Comparison of ENCODE assay signal across 22 cellular contexts in genomic region chr15:90637693-90638092, GRCh38.
DNase-seq lines count a peak whose midpoint lies in the region; ATAC-seq and TF ChIP-seq lines count a peak whose summit lies in the region.
"Had no signal": no experiment of that assay in that cellular context is flagged by ENCODE, and none has a peak within 500 bp of the region (broad histone marks: within the 10 kb centered on the region; RNA-seq: fewer than 3 reads in every experiment).

No MANE protein-coding gene starts in this region.

- H2AFZ ChIP-seq in neural progenitor cell (replicated peaks), result no peak overlapping the region

- H3K27ac Mint-ChIP-seq in activated CD4-positive, alpha-beta T cell treated with anti-CD3 and anti-CD28 coated beads, Interleukin-2, amount 10 ng/mL, durations not matched to agents 24 days and 14 days, result peak overlapping the region; percentile 17
- H3K27ac Mint-ChIP-seq in neural progenitor cell, result no peak overlapping the region
- H3K27ac Mint-ChIP-seq: activated CD4-positive, alpha-beta T cell treated with anti-CD3 and anti-CD28 coated beads for 36 hours; CD8-positive, alpha-beta T cell had no signal

- ATAC-seq in GM21723 (IDR thresholded peaks at IDR 0.05; ENCODE audit: unreplicated experiment), result no peak
- ATAC-seq: A549; activated CD4-positive, alpha-beta T cell treated with anti-CD3 and anti-CD28 coated beads for 36 hours; body of pancreas; CD8-positive, alpha-beta T cell; gastroesophageal sphincter; left colon; mucosa of descending colon; sciatic nerve had no signal

- DNase-seq in activated CD4-positive, alpha-beta T cell treated with anti-CD3 and anti-CD28 coated beads, Interleukin-2, amount 10 ng/mL, durations not matched to agents 24 days and 14 days, result no peak
- DNase-seq in activated CD4-positive, alpha-beta T cell treated with anti-CD3 and anti-CD28 coated beads, Interleukin-2, amount 50 U/mL, for 48 hours, result no peak
- peak; percentile 10 for DNase-seq in NCI-H446 treated with DMSO at 0.1 percent for 48 hours (lab: John Stamatoyannopoulos, UW)
- peak; percentile 88 for DNase-seq in cerebellum (ENCODE audit: low spot score)
- peak; percentile 37 for DNase-seq in neural progenitor cell (ENCODE audit: low spot score)
- DNase-seq in NCI-H187 (lab: John Stamatoyannopoulos, UW), result no peak
- DNase-seq in AML-193 (lab: John Stamatoyannopoulos, UW), result no peak
- DNase-seq: activated CD4-positive, alpha-beta T cell treated with anti-CD3 and anti-CD28 coated beads for 36 hours; activated naive CD4-positive, alpha-beta T cell treated with Interleukin-2 at 50 U/mL for 16 hours; body of pancreas; CD8-positive, alpha-beta T cell; H9; left colon; mucosa of descending colon; stimulated activated naive CD4-positive, alpha-beta T cell had no signal

- no peaks in the 10 kb centered on the region for H3K36me3 ChIP-seq in neural progenitor cell

- no peaks in the 10 kb centered on the region for H3K27me3 ChIP-seq in neural progenitor cell
- H3K27me3 ChIP-seq: body of pancreas, gastroesophageal sphincter, tibial nerve had no signal

- no peaks in the 10 kb centered on the region for H3K79me2 ChIP-seq in neural progenitor cell (ENCODE audit: low read depth)

- peaks cover 4% of the 10 kb centered on the region for H3K9me3 Mint-ChIP-seq in activated CD4-positive, alpha-beta T cell treated with anti-CD3 and anti-CD28 coated beads, Interleukin-2, amount 10 ng/mL, durations not matched to agents 24 days and 14 days
- H3K9me3 Mint-ChIP-seq in neural progenitor cell, result peaks cover 2% of the 10 kb centered on the region
- H3K9me3 Mint-ChIP-seq: CD8-positive, alpha-beta T cell; dendritic cell treated with granulocyte-macrophage colony-stimulating factor and Interleukin-4, amounts not matched to agents 40 ng/mL and 50 ng/mL, for 4 days had no signal

- no peak overlapping the region for H3K9ac ChIP-seq in neural progenitor cell

- H3K4me1 Mint-ChIP-seq in activated CD4-positive, alpha-beta T cell treated with anti-CD3 and anti-CD28 coated beads, Interleukin-2, amount 10 ng/mL, durations not matched to agents 24 days and 14 days, result no peaks in the 10 kb centered on the region
- H3K4me1 Mint-ChIP-seq in neural progenitor cell, result peaks cover 3% of the 10 kb centered on the region

- no peak for TF ChIP-seq CTCF in neural progenitor cell (IDR thresholded peaks at IDR 0.05)

- peaks cover 51% of the 10 kb centered on the region for H3K36me3 Mint-ChIP-seq in activated CD4-positive, alpha-beta T cell treated with anti-CD3 and anti-CD28 coated beads, Interleukin-2, amount 10 ng/mL, durations not matched to agents 24 days and 14 days (ENCODE audit: low read depth)
- peaks cover 26% of the 10 kb centered on the region for H3K36me3 Mint-ChIP-seq in neural progenitor cell

- intact Hi-C loops in activated CD4-positive, alpha-beta T cell treated with anti-CD3 and anti-CD28 coated beads, Interleukin-2, amount 10 ng/mL, durations not matched to agents 24 days and 14 days (cut with micrococcal nuclease), result no loop called here

- H3K27me3 Mint-ChIP-seq in activated CD4-positive, alpha-beta T cell treated with anti-CD3 and anti-CD28 coated beads, Interleukin-2, amount 10 ng/mL, durations not matched to agents 24 days and 14 days, result no peaks in the 10 kb centered on the region
- H3K27me3 Mint-ChIP-seq in neural progenitor cell (ENCODE audit: insufficient read depth, low read depth), result peaks cover 4% of the 10 kb centered on the region
- H3K27me3 Mint-ChIP-seq: activated CD4-positive, alpha-beta T cell treated with anti-CD3 and anti-CD28 coated beads for 36 hours; dendritic cell treated with granulocyte-macrophage colony-stimulating factor and Interleukin-4, amounts not matched to agents 40 ng/mL and 50 ng/mL, for 4 days had no signal

- no peaks in the 10 kb centered on the region for H3K9me3 ChIP-seq in neural progenitor cell (ENCODE audit: low read depth)
- H3K9me3 ChIP-seq: body of pancreas, gastroesophageal sphincter, mucosa of descending colon, tibial nerve had no signal

- peaks cover 13% of the 10 kb centered on the region for H3K4me1 ChIP-seq in neural progenitor cell
- H3K4me1 ChIP-seq: A549, body of pancreas, gastroesophageal sphincter had no signal

- H3K4me3 ChIP-seq in neural progenitor cell, result no peak overlapping the region
- H3K4me3 ChIP-seq: A549, body of pancreas, gastroesophageal sphincter, mucosa of descending colon, SK-N-MC, tibial nerve had no signal

- peak overlapping the region; percentile 54 for H3K4me2 ChIP-seq in neural progenitor cell
- H3K4me2 ChIP-seq: A549 had no signal

- no peaks in the 10 kb centered on the region for H4K20me1 ChIP-seq in neural progenitor cell (ENCODE audit: low read depth)

- peaks cover 18% of the 10 kb centered on the region for H3F3A ChIP-seq in neural progenitor cell (ENCODE audit: low read depth)

- no peak overlapping the region for H3K4me3 Mint-ChIP-seq in activated CD4-positive, alpha-beta T cell treated with anti-CD3 and anti-CD28 coated beads, Interleukin-2, amount 10 ng/mL, durations not matched to agents 24 days and 14 days
- H3K4me3 Mint-ChIP-seq in neural progenitor cell, result no peak overlapping the region
- H3K4me3 Mint-ChIP-seq: activated CD4-positive, alpha-beta T cell treated with anti-CD3 and anti-CD28 coated beads for 36 hours; CD8-positive, alpha-beta T cell; dendritic cell treated with granulocyte-macrophage colony-stimulating factor and Interleukin-4, amounts not matched to agents 40 ng/mL and 50 ng/mL, for 4 days; H9 had no signal

- peak overlapping the region; percentile 36 for H3K27ac ChIP-seq in neural progenitor cell
- H3K27ac ChIP-seq: A549, body of pancreas, gastroesophageal sphincter, SK-N-MC had no signal

Comparison
In these comparisons a context has a peak if more than half of its experiments do, and no peak if none do; other contexts are left out.
1. DNase-seq: peak in NCI-H446 treated with DMSO at 0.1 percent for 48 hours (single experiment), cerebellum (single experiment) and neural progenitor cell (single experiment); none in activated CD4-positive, alpha-beta T cell treated with anti-CD3 and anti-CD28 coated beads, Interleukin-2, amount 10 ng/mL, durations not matched to agents 24 days and 14 days (single experiment), activated CD4-positive, alpha-beta T cell treated with anti-CD3 and anti-CD28 coated beads, Interleukin-2, amount 50 U/mL, for 48 hours (0 of 2), NCI-H187 (0 of 2) and AML-193 (0 of 2).